ENCODE assay signal across 19 cellular contexts in genomic region chr11:95289378-95289777, GRCh38. TPM values are rescaled to one million over a fixed set of nuclear protein-coding genes. Genes with fewer than 3 reads are reported as not detected.
A peak's percentile ranks its signal among the peaks of the same experiment; 100 is the strongest.
DNase-seq lines count a peak whose midpoint lies in the region; ATAC-seq and TF ChIP-seq lines count a peak whose summit lies in the region.
"Had no signal": no experiment of that assay in that cellular context is flagged by ENCODE, and none has a peak within 500 bp of the region (broad histone marks: within the 10 kb centered on the region; RNA-seq: fewer than 3 reads in every experiment).

No MANE protein-coding gene starts in this region.

- H3K4me1 ChIP-seq in foreskin keratinocyte (peaks cover 12% of the 10 kb centered on the region), upper lobe of right lung (no peaks in the 10 kb centered on the region)

- H3K9me3 ChIP-seq in MG63 (no peaks in the 10 kb centered on the region), upper lobe of right lung (no peaks in the 10 kb centered on the region)

- no peak overlapping the region for H3K27ac ChIP-seq in foreskin keratinocyte
- H3K27ac ChIP-seq in upper lobe of right lung, result no peak overlapping the region

- no peak overlapping the region for H3K4me3 ChIP-seq in MG63
- no peak overlapping the region for H3K4me3 ChIP-seq in upper lobe of right lung

- H3K36me3 ChIP-seq in MG63, result no peaks in the 10 kb centered on the region
- no peaks in the 10 kb centered on the region for H3K36me3 ChIP-seq in upper lobe of right lung

- DNase-seq in Daoy (ENCODE audit: low read depth) (peak; percentile 28), MG63 (peak; percentile 39), astrocyte of the hippocampus (ENCODE audit: low read depth, low spot score) (peak; percentile 57), foreskin keratinocyte (peak; percentile 67 to 88), NCI-H1436 (lab: John Stamatoyannopoulos, UW) (no peak), upper lobe of right lung (no peak), activated gamma-delta T cell (lab: John Stamatoyannopoulos, UW) (no peak)
- DNase-seq: CD4-positive, alpha-beta T cell; DMS153; KBM-7; NCI-H1417 treated with DMSO at 0.1 percent for 48 hours; NCI-H2029; NCI-H2171; NCI-H446; NCI-H526 treated with DMSO at 0.1 percent for 48 hours; OCI-M1; RPMI8226 had no signal

- ATAC-seq in foreskin keratinocyte, result peak; percentile 95
- no peak for ATAC-seq in upper lobe of right lung
- ATAC-seq in GM18520 (IDR thresholded peaks at IDR 0.05; ENCODE audit: unreplicated experiment), result no peak
- ATAC-seq: HepG2 had no signal

- H3K27me3 ChIP-seq in MG63 (no peaks in the 10 kb centered on the region), foreskin keratinocyte (no peaks in the 10 kb centered on the region), upper lobe of right lung (no peaks in the 10 kb centered on the region)

- TF ChIP-seq CTCF in foreskin keratinocyte (conservative IDR thresholded peaks at IDR 0.05) (no peak), upper lobe of right lung (IDR thresholded peaks at IDR 0.05) (no peak)

- intact Hi-C loops in upper lobe of right lung (cut with DNase I), result no loop called here

RNA-seq across cellular contexts. Expression of gene SESN3, which starts 58.4 kb away (rescaled TPM):
- 2.4 and 4.2 TPM in 2 replicates for total RNA-seq in Daoy (2014; rRNA removed; shearing (Covaris generic))
- 0.69 and 0.79 TPM in 2 replicates for total RNA-seq in MG63 (2014; rRNA removed; shearing (Covaris generic); ENCODE audit: low replicate concordance)
- 8.3 and 8.4 TPM in 2 replicates for total RNA-seq in foreskin keratinocyte
- 1.5 and 1.9 TPM in 2 replicates for polyA plus RNA-seq in foreskin keratinocyte
- total RNA-seq in upper lobe of right lung, result 43.5 TPM

Comparison
In these comparisons a context has a peak if more than half of its experiments do, and no peak if none do; other contexts are left out.
1. DNase-seq: peak in Daoy (single experiment), MG63 (single experiment), astrocyte of the hippocampus (single experiment) and foreskin keratinocyte (2 of 2); none in NCI-H1436 (single experiment), upper lobe of right lung (single experiment) and activated gamma-delta T cell (single experiment).